ENCODE assay signal across 10 cellular contexts in genomic region chr7:1502845-1503244, GRCh38. TPM values are rescaled to one million over a fixed set of nuclear protein-coding genes. Genes with fewer than 3 reads are reported as not detected.
DNase-seq lines count a peak whose midpoint lies in the region; ATAC-seq, FAIRE-seq and TF ChIP-seq lines count a peak whose summit lies in the region.
"Had no signal": no experiment of that assay in that cellular context is flagged by ENCODE, and none has a peak within 500 bp of the region (broad histone marks: within the 10 kb centered on the region; RNA-seq: fewer than 3 reads in every experiment).

No MANE protein-coding gene starts in this region.

- peaks cover 26% of the 10 kb centered on the region for H3K79me2 ChIP-seq in HepG2 (ENCODE audit: insufficient read depth, low read length)

- H3K27ac ChIP-seq in HepG2 (ENCODE audit: extremely low read length, insufficient read depth, low read length) (peak overlapping the region; percentile 55), tibial artery (no peak overlapping the region)
- H3K27ac ChIP-seq: body of pancreas had no signal

- H4K20me1 ChIP-seq in HepG2 (ENCODE audit: insufficient read depth, low read length): no peaks in the 10 kb centered on the region

- H3K4me1 ChIP-seq in HepG2 (ENCODE audit: insufficient read depth, low read length): peaks cover 40% of the 10 kb centered on the region
- H3K4me1 ChIP-seq in tibial artery: peaks cover 0 to 39% (median 25%) of the 10 kb centered on the region in 4 donors

- intact Hi-C loops in HepG2 (cut with micrococcal nuclease; ENCODE audit: unreplicated experiment) (no loop called here), tibial artery (cut with DNase I; ENCODE audit: low total_unique reads) (loop anchor here (5.0 kb wide), 1 partner anchor 809 kb away; the partner anchor contains the start of gene SNX8)

- H3K27ac Mint-ChIP-seq in activated naive CD4-positive, alpha-beta T cell treated with anti-CD3 and anti-CD28 coated beads, Interleukin-2, amount 10 ng/mL, durations not matched to agents 7 days and 5 days: peak overlapping the region; percentile 33
- H3K27ac Mint-ChIP-seq in activated naive CD8-positive, alpha-beta T cell treated with anti-CD3 and anti-CD28 coated beads, Interleukin-2, amount 10 ng/mL, durations not matched to agents 7 days and 5 days: peak overlapping the region; percentile 75

- peak overlapping the region; percentile 88 for H3K4me3 Mint-ChIP-seq in activated naive CD4-positive, alpha-beta T cell treated with anti-CD3 and anti-CD28 coated beads, Interleukin-2, amount 10 ng/mL, durations not matched to agents 7 days and 5 days
- H3K4me3 Mint-ChIP-seq in activated naive CD8-positive, alpha-beta T cell treated with anti-CD3 and anti-CD28 coated beads, Interleukin-2, amount 10 ng/mL, durations not matched to agents 7 days and 5 days: peak overlapping the region; percentile 82

- H3K4me1 Mint-ChIP-seq in activated naive CD4-positive, alpha-beta T cell treated with anti-CD3 and anti-CD28 coated beads, Interleukin-2, amount 10 ng/mL, durations not matched to agents 7 days and 5 days: peaks cover 50% of the 10 kb centered on the region
- peaks cover 24% of the 10 kb centered on the region for H3K4me1 Mint-ChIP-seq in activated naive CD8-positive, alpha-beta T cell treated with anti-CD3 and anti-CD28 coated beads, Interleukin-2, amount 10 ng/mL, durations not matched to agents 7 days and 5 days

- ATAC-seq in activated naive CD8-positive, alpha-beta T cell treated with anti-CD3 and anti-CD28 coated beads, Interleukin-2, amount 10 ng/mL, durations not matched to agents 7 days and 5 days (ENCODE audit: low read depth): no peak
- ATAC-seq in HepG2: no peak
- no peak for ATAC-seq in left lobe of liver
- ATAC-seq: body of pancreas had no signal

- DNase-seq in activated naive CD4-positive, alpha-beta T cell treated with anti-CD3 and anti-CD28 coated beads, Interleukin-2, amount 10 ng/mL, durations not matched to agents 7 days and 5 days: no peak
- no peak for DNase-seq in activated naive CD4-positive, alpha-beta T cell (lab: John Stamatoyannopoulos, UW)
- DNase-seq in activated naive CD8-positive, alpha-beta T cell treated with anti-CD3 and anti-CD28 coated beads, Interleukin-2, amount 10 ng/mL, durations not matched to agents 7 days and 5 days: no peak
- DNase-seq in HepG2 (ENCODE audit: low spot score) (no peak), tibial artery (no peak), left lobe of liver (ENCODE audit: low spot score) (no peak), NCI-H146 treated with DMSO at 0.1 percent for 48 hours (lab: John Stamatoyannopoulos, UW; ENCODE audit: unreplicated experiment) (no peak), cerebellar nuclear complex (lab: John Stamatoyannopoulos, UW) (no peak)
- DNase-seq: body of pancreas, DMS79 treated with DMSO at 0.1 percent for 48 hours had no signal

- H3K9me3 Mint-ChIP-seq in activated naive CD4-positive, alpha-beta T cell treated with anti-CD3 and anti-CD28 coated beads, Interleukin-2, amount 10 ng/mL, durations not matched to agents 7 days and 5 days: no peaks in the 10 kb centered on the region
- no peaks in the 10 kb centered on the region for H3K9me3 Mint-ChIP-seq in activated naive CD8-positive, alpha-beta T cell treated with anti-CD3 and anti-CD28 coated beads, Interleukin-2, amount 10 ng/mL, durations not matched to agents 7 days and 5 days

- peaks cover 3% of the 10 kb centered on the region for H3K27me3 Mint-ChIP-seq in activated naive CD4-positive, alpha-beta T cell treated with anti-CD3 and anti-CD28 coated beads, Interleukin-2, amount 10 ng/mL, durations not matched to agents 7 days and 5 days
- H3K27me3 Mint-ChIP-seq in activated naive CD8-positive, alpha-beta T cell treated with anti-CD3 and anti-CD28 coated beads, Interleukin-2, amount 10 ng/mL, durations not matched to agents 7 days and 5 days: no peaks in the 10 kb centered on the region

- TF ChIP-seq CTCF in HepG2 (CRISPR knock-in tag; IDR thresholded peaks at IDR 0.05) (no peak), tibial artery (IDR thresholded peaks at IDR 0.05) (no peak)

- no peak for TF ChIP-seq EP300 in HepG2 (IDR thresholded peaks at IDR 0.05; ENCODE audit: low read depth in 2 of 2, low read length in 2 of 2)
- no peak for TF ChIP-seq EP300 in HepG2 (CRISPR knock-in tag; IDR thresholded peaks at IDR 0.05; ENCODE audit: borderline replicate concordance)

- H3K36me3 ChIP-seq in HepG2 (replicated peaks in 1 of 2; ENCODE audit: control insufficient read depth in 1 of 2, insufficient read depth in 2 of 2, low read length in 2 of 2): peaks cover 18 to 38% of the 10 kb centered on the region in 2 experiments
- peaks cover 25 to 51% (median 46%) of the 10 kb centered on the region in 3 donors for H3K36me3 ChIP-seq in tibial artery

- H2AFZ ChIP-seq in HepG2 (ENCODE audit: low read length): no peak overlapping the region

- H3K9me3 ChIP-seq in HepG2 (ENCODE audit: low read length) (no peaks in the 10 kb centered on the region), tibial artery (no peaks in the 10 kb centered on the region)
- H3K9me3 ChIP-seq: body of pancreas had no signal

- BruUV-seq in HepG2 (replicated peaks; lab: Mats Ljungman, UMichigan): no TSS peak

- 79% methylated on average over 18 of the region's 20 CpGs for WGBS in HepG2 (ENCODE audit: low lambda C conversion rate)

- no peak for TF ChIP-seq RAD21 in HepG2 (CRISPR knock-in tag; IDR thresholded peaks at IDR 0.05)

- CTCF ChIA-PET in activated naive CD4-positive, alpha-beta T cell treated with anti-CD3 and anti-CD28 coated beads, Interleukin-2, amount 10 ng/mL, durations not matched to agents 7 days and 5 days (lab: Charles Lee): interaction anchor here (2.2 kb wide), 1 partner anchor 53 kb away, joined by 6 read pairs; the partner anchor contains the start of gene TMEM184A
- CTCF ChIA-PET in HepG2 (lab: Yijun Ruan, JAX; ENCODE audit: low intra/inter-chr PET ratio, low total read pairs): interaction anchor here (2.4 kb wide), 1 partner anchor 54 kb away, joined by 24 read pairs; the partner anchor contains the start of gene TMEM184A

- H3K36me3 Mint-ChIP-seq in activated naive CD4-positive, alpha-beta T cell treated with anti-CD3 and anti-CD28 coated beads, Interleukin-2, amount 10 ng/mL, durations not matched to agents 7 days and 5 days: peaks cover 24% of the 10 kb centered on the region
- H3K36me3 Mint-ChIP-seq in activated naive CD8-positive, alpha-beta T cell treated with anti-CD3 and anti-CD28 coated beads, Interleukin-2, amount 10 ng/mL, durations not matched to agents 7 days and 5 days: peaks cover 6% of the 10 kb centered on the region

- peak overlapping the region; percentile 91 to 100 (median 97) for H3K4me3 ChIP-seq in HepG2 (replicated peaks in 1 of 3; ENCODE audit: insufficient read depth in 1 of 3, low read depth in 2 of 3, low read length in 3 of 3)
- peak overlapping the region; percentile 87 to 95 for H3K4me3 ChIP-seq in tibial artery

- H3K9ac ChIP-seq in HepG2 (ENCODE audit: insufficient read depth, low read depth, low read length): peak overlapping the region; percentile 90

- no peak for TF ChIP-seq POLR2A in HepG2 (IDR thresholded peaks at IDR 0.05; ENCODE audit: insufficient read depth in 1 of 2, low read depth in 2 of 2, low read length in 2 of 2)

- H3K4me2 ChIP-seq in HepG2 (ENCODE audit: low read depth, low read length): peak overlapping the region; percentile 100

- no peak for FAIRE-seq in HepG2 (lab: Jason Lieb, UNC)

- H3K27me3 ChIP-seq in HepG2 (ENCODE audit: control insufficient read depth in 1 of 2, insufficient read depth in 2 of 2, low read length in 2 of 2) (no peaks in the 10 kb centered on the region; a peak in 1 of 5 replicates), tibial artery (no peaks in the 10 kb centered on the region)
- H3K27me3 ChIP-seq: body of pancreas had no signal

- POLR2A ChIA-PET in activated naive CD8-positive, alpha-beta T cell treated with anti-CD3 and anti-CD28 coated beads, Interleukin-2, amount 10 ng/mL, durations not matched to agents 7 days and 5 days (lab: Charles Lee): interaction anchor here (1.9 kb wide), 1 partner anchor 30 kb away, joined by 6 read pairs; no protein-coding TSS in a partner anchor
- POLR2A ChIA-PET in HepG2 (lab: Yijun Ruan, JAX): interaction anchor here (1.5 kb wide), 1 partner anchor 13 kb away, joined by 4 read pairs; no protein-coding TSS in a partner anchor

- in situ Hi-C loops in HepG2 (cut with HindIII; ENCODE audit: extremely low pct_ligation_motif_present, low pct_unique_long_range_greater_than_20kb): loop anchor here (5.0 kb wide), 1 partner anchor 54 kb away; the partner anchor contains the start of gene TMEM184A

RNA-seq across cellular contexts. Expression of gene INTS1, which starts 1.3 kb away (rescaled TPM):
- total RNA-seq in activated naive CD8-positive, alpha-beta T cell treated with anti-CD3 and anti-CD28 coated beads, Interleukin-2, amount 10 ng/mL, durations not matched to agents 7 days and 5 days: 100 to 1,000 TPM; 110 to 115 TPM
- total RNA-seq in HepG2 (2016; rRNA removed; fragmentation: Illumina TruSeq; extraction: Trizol) (17.3 and 29.0 TPM in 2 replicates), left lobe of liver (55.5 TPM)
- 5.1 and 5.5 TPM in 2 replicates for total RNA-seq in HepG2 (2016; cell fraction: cytosol; rRNA removed; fragmentation: Illumina TruSeq; extraction: Trizol; ENCODE audit: low read depth)
- 10.4 and 29.7 TPM in 2 replicates for total RNA-seq in HepG2 (2016; cell fraction: insoluble cytoplasmic fraction; rRNA removed; fragmentation: Illumina TruSeq; extraction: Trizol)
- total RNA-seq in HepG2 (2016; cell fraction: membrane; rRNA removed; fragmentation: Illumina TruSeq; extraction: Trizol): 7.6 and 9.1 TPM in 2 replicates
- total RNA-seq in HepG2 (2016; cell fraction: nucleus; rRNA removed; fragmentation: Illumina TruSeq; extraction: Trizol): 41.5 and 48.7 TPM in 2 replicates
- polyA plus RNA-seq in HepG2 (2011; rRNA removed): 13.7 and 18.2 TPM in 2 replicates
- 13.7 and 18.1 TPM in 2 replicates for polyA plus RNA-seq in HepG2 (2011; cell fraction: cytosol; rRNA removed)
- polyA plus RNA-seq in HepG2 (2011; cell fraction: nucleus; rRNA removed): 167 and 254 TPM in 2 replicates
- polyA plus RNA-seq in HepG2 (2012): 20.5 and 22.5 TPM in 2 replicates
- polyA plus RNA-seq in HepG2 (2016; cell fraction: cytosol; fragmentation: Illumina TruSeq; extraction: Trizol; ENCODE audit: low read depth): 3.9 and 4.3 TPM in 2 replicates
- 11.9 and 26.2 TPM in 2 replicates for polyA plus RNA-seq in HepG2 (2016; cell fraction: insoluble cytoplasmic fraction; fragmentation: Illumina TruSeq; extraction: Trizol; ENCODE audit: low read depth)
- polyA plus RNA-seq in HepG2 (2016; cell fraction: membrane; fragmentation: Illumina TruSeq; extraction: Trizol; ENCODE audit: low read depth): 6.0 and 6.1 TPM in 2 replicates
- polyA plus RNA-seq in HepG2 (2016; cell fraction: nucleus; fragmentation: Illumina TruSeq; extraction: Trizol; ENCODE audit: insufficient read depth, low read depth): 118 and 123 TPM in 2 replicates
- 33.5 and 55.8 TPM in 2 replicates for polyA minus RNA-seq in HepG2 (2011; rRNA and poly(A)+ RNA removed; ENCODE audit: low replicate concordance)
- polyA minus RNA-seq in HepG2 (2011; cell fraction: cytosol; rRNA and poly(A)+ RNA removed): 18.4 and 23.7 TPM in 2 replicates
- polyA minus RNA-seq in HepG2 (2011; cell fraction: nucleus; rRNA and poly(A)+ RNA removed): 25.5 and 29.1 TPM in 2 replicates

RNA-seq across cellular contexts. Expression of gene MAFK, which starts 27.7 kb away (rescaled TPM):
- total RNA-seq in activated naive CD8-positive, alpha-beta T cell treated with anti-CD3 and anti-CD28 coated beads, Interleukin-2, amount 10 ng/mL, durations not matched to agents 7 days and 5 days: 10 to 100 TPM; 33.0 to 34.5 TPM
- total RNA-seq in HepG2 (2016; rRNA removed; fragmentation: Illumina TruSeq; extraction: Trizol) (9.2 and 10.4 TPM in 2 replicates), left lobe of liver (11.6 TPM)
- total RNA-seq in HepG2 (2016; cell fraction: cytosol; rRNA removed; fragmentation: Illumina TruSeq; extraction: Trizol; ENCODE audit: low read depth): 1.4 and 1.5 TPM in 2 replicates
- total RNA-seq in HepG2 (2016; cell fraction: insoluble cytoplasmic fraction; rRNA removed; fragmentation: Illumina TruSeq; extraction: Trizol): 8.1 and 11.1 TPM in 2 replicates
- total RNA-seq in HepG2 (2016; cell fraction: membrane; rRNA removed; fragmentation: Illumina TruSeq; extraction: Trizol): 4.0 and 4.6 TPM in 2 replicates
- total RNA-seq in HepG2 (2016; cell fraction: nucleus; rRNA removed; fragmentation: Illumina TruSeq; extraction: Trizol): 6.5 TPM in 2 replicates
- polyA plus RNA-seq in HepG2 (2011; rRNA removed): 7.3 and 13.8 TPM in 2 replicates
- 6.2 and 7.3 TPM in 2 replicates for polyA plus RNA-seq in HepG2 (2011; cell fraction: cytosol; rRNA removed)
- 63.2 and 72.7 TPM in 2 replicates for polyA plus RNA-seq in HepG2 (2011; cell fraction: nucleus; rRNA removed)
- polyA plus RNA-seq in HepG2 (2012): 15.2 and 31.6 TPM in 2 replicates
- polyA plus RNA-seq in HepG2 (2016; cell fraction: cytosol; fragmentation: Illumina TruSeq; extraction: Trizol; ENCODE audit: low read depth): 0.54 and 0.61 TPM in 2 replicates
- polyA plus RNA-seq in HepG2 (2016; cell fraction: insoluble cytoplasmic fraction; fragmentation: Illumina TruSeq; extraction: Trizol; ENCODE audit: low read depth): 6.5 and 8.2 TPM in 2 replicates
- polyA plus RNA-seq in HepG2 (2016; cell fraction: membrane; fragmentation: Illumina TruSeq; extraction: Trizol; ENCODE audit: low read depth): 1.9 TPM in 2 replicates
- polyA plus RNA-seq in HepG2 (2016; cell fraction: nucleus; fragmentation: Illumina TruSeq; extraction: Trizol; ENCODE audit: insufficient read depth, low read depth): 19.6 and 20.9 TPM in 2 replicates
- polyA minus RNA-seq in HepG2 (2011; rRNA and poly(A)+ RNA removed; ENCODE audit: low replicate concordance): 11.1 and 17.4 TPM in 2 replicates
- 12.7 and 12.8 TPM in 2 replicates for polyA minus RNA-seq in HepG2 (2011; cell fraction: cytosol; rRNA and poly(A)+ RNA removed)
- 10.8 and 12.7 TPM in 2 replicates for polyA minus RNA-seq in HepG2 (2011; cell fraction: nucleus; rRNA and poly(A)+ RNA removed)

RNA-seq across cellular contexts. Expression of gene MICALL2, which starts 43.6 kb away (rescaled TPM):
- 1 to 10 TPM; 2.8 to 3.9 TPM for total RNA-seq in activated naive CD8-positive, alpha-beta T cell treated with anti-CD3 and anti-CD28 coated beads, Interleukin-2, amount 10 ng/mL, durations not matched to agents 7 days and 5 days
- total RNA-seq in HepG2 (2016; rRNA removed; fragmentation: Illumina TruSeq; extraction: Trizol): 1.8 and 5.8 TPM in 2 replicates
- 5.5 and 6.3 TPM in 2 replicates for total RNA-seq in HepG2 (2016; cell fraction: cytosol; rRNA removed; fragmentation: Illumina TruSeq; extraction: Trizol; ENCODE audit: low read depth)
- 2.1 and 6.3 TPM in 2 replicates for total RNA-seq in HepG2 (2016; cell fraction: insoluble cytoplasmic fraction; rRNA removed; fragmentation: Illumina TruSeq; extraction: Trizol)
- total RNA-seq in HepG2 (2016; cell fraction: membrane; rRNA removed; fragmentation: Illumina TruSeq; extraction: Trizol): 2.9 and 3.0 TPM in 2 replicates
- 7.9 and 10.2 TPM in 2 replicates for total RNA-seq in HepG2 (2016; cell fraction: nucleus; rRNA removed; fragmentation: Illumina TruSeq; extraction: Trizol)
- polyA plus RNA-seq in HepG2 (2011; rRNA removed): 12.4 and 15.0 TPM in 2 replicates
- polyA plus RNA-seq in HepG2 (2011; cell fraction: cytosol; rRNA removed): 2.3 and 4.4 TPM in 2 replicates
- polyA plus RNA-seq in HepG2 (2011; cell fraction: nucleus; rRNA removed): 231 and 294 TPM in 2 replicates
- 5.9 and 10.1 TPM in 2 replicates for polyA plus RNA-seq in HepG2 (2012)
- 1.1 and 1.7 TPM in 2 replicates for polyA plus RNA-seq in HepG2 (2016; cell fraction: cytosol; fragmentation: Illumina TruSeq; extraction: Trizol; ENCODE audit: low read depth)
- polyA plus RNA-seq in HepG2 (2016; cell fraction: insoluble cytoplasmic fraction; fragmentation: Illumina TruSeq; extraction: Trizol; ENCODE audit: low read depth): 1.9 and 2.3 TPM in 2 replicates
- 1.3 and 1.7 TPM in 2 replicates for polyA plus RNA-seq in HepG2 (2016; cell fraction: membrane; fragmentation: Illumina TruSeq; extraction: Trizol; ENCODE audit: low read depth)
- polyA plus RNA-seq in HepG2 (2016; cell fraction: nucleus; fragmentation: Illumina TruSeq; extraction: Trizol; ENCODE audit: insufficient read depth, low read depth): 32.1 and 32.9 TPM in 2 replicates
- polyA minus RNA-seq in HepG2 (2011; rRNA and poly(A)+ RNA removed; ENCODE audit: low replicate concordance): 17.6 and 22.4 TPM in 2 replicates
- polyA minus RNA-seq in HepG2 (2011; cell fraction: cytosol; rRNA and poly(A)+ RNA removed): 2.2 and 2.5 TPM in 2 replicates
- 26.2 and 30.8 TPM in 2 replicates for polyA minus RNA-seq in HepG2 (2011; cell fraction: nucleus; rRNA and poly(A)+ RNA removed)
- total RNA-seq in left lobe of liver: 18.0 TPM

RNA-seq across cellular contexts. Expression of gene TMEM184A, which starts 53.2 kb away (rescaled TPM):
- not detected for total RNA-seq in activated naive CD8-positive, alpha-beta T cell treated with anti-CD3 and anti-CD28 coated beads, Interleukin-2, amount 10 ng/mL, durations not matched to agents 7 days and 5 days
- total RNA-seq in HepG2 (2016; rRNA removed; fragmentation: Illumina TruSeq; extraction: Trizol): 3.1 and 9.5 TPM in 2 replicates
- 4.3 and 4.6 TPM in 2 replicates for total RNA-seq in HepG2 (2016; cell fraction: cytosol; rRNA removed; fragmentation: Illumina TruSeq; extraction: Trizol; ENCODE audit: low read depth)
- 3.8 and 10.6 TPM in 2 replicates for total RNA-seq in HepG2 (2016; cell fraction: insoluble cytoplasmic fraction; rRNA removed; fragmentation: Illumina TruSeq; extraction: Trizol)
- total RNA-seq in HepG2 (2016; cell fraction: membrane; rRNA removed; fragmentation: Illumina TruSeq; extraction: Trizol): 5.7 and 6.3 TPM in 2 replicates
- 11.4 and 11.7 TPM in 2 replicates for total RNA-seq in HepG2 (2016; cell fraction: nucleus; rRNA removed; fragmentation: Illumina TruSeq; extraction: Trizol)
- 20.4 and 33.1 TPM in 2 replicates for polyA plus RNA-seq in HepG2 (2011; rRNA removed)
- polyA plus RNA-seq in HepG2 (2011; cell fraction: cytosol; rRNA removed): 9.9 and 13.2 TPM in 2 replicates
- polyA plus RNA-seq in HepG2 (2011; cell fraction: nucleus; rRNA removed): 144 and 175 TPM in 2 replicates
- 8.4 and 10.9 TPM in 2 replicates for polyA plus RNA-seq in HepG2 (2012)
- 3.6 and 4.0 TPM in 2 replicates for polyA plus RNA-seq in HepG2 (2016; cell fraction: cytosol; fragmentation: Illumina TruSeq; extraction: Trizol; ENCODE audit: low read depth)
- 4.3 and 5.0 TPM in 2 replicates for polyA plus RNA-seq in HepG2 (2016; cell fraction: insoluble cytoplasmic fraction; fragmentation: Illumina TruSeq; extraction: Trizol; ENCODE audit: low read depth)
- 4.3 and 5.3 TPM in 2 replicates for polyA plus RNA-seq in HepG2 (2016; cell fraction: membrane; fragmentation: Illumina TruSeq; extraction: Trizol; ENCODE audit: low read depth)
- 25.4 and 29.2 TPM in 2 replicates for polyA plus RNA-seq in HepG2 (2016; cell fraction: nucleus; fragmentation: Illumina TruSeq; extraction: Trizol; ENCODE audit: insufficient read depth, low read depth)
- 70.5 and 85.2 TPM in 2 replicates for polyA minus RNA-seq in HepG2 (2011; rRNA and poly(A)+ RNA removed; ENCODE audit: low replicate concordance)
- 6.3 and 12.4 TPM in 2 replicates for polyA minus RNA-seq in HepG2 (2011; cell fraction: cytosol; rRNA and poly(A)+ RNA removed)
- 27.6 and 31.7 TPM in 2 replicates for polyA minus RNA-seq in HepG2 (2011; cell fraction: nucleus; rRNA and poly(A)+ RNA removed)
- 44.6 TPM for total RNA-seq in left lobe of liver
